8 cellular contexts compared by ENCODE assay signal in genomic region chr1:25267288-25268142, GRCh38. TPM values are rescaled to one million over a fixed set of nuclear protein-coding genes. Genes with fewer than 3 reads are reported as not detected.
A peak's percentile ranks its signal among the peaks of the same experiment; 100 is the strongest.
DNase-seq lines count a peak whose midpoint lies in the region; ATAC-seq and TF ChIP-seq lines count a peak whose summit lies in the region.
"Not testable (repeated sequence)": the region's sequence is repeated elsewhere in the genome, so short reads cannot be mapped to it uniquely, and the experiment has no call there.

No MANE protein-coding gene starts in this region.

- ATAC-seq in activated T-cell treated with anti-CD3 and anti-CD28 coated beads, Interleukin-2, amount 50 U/mL, for 72 hours (replicated peaks in 1 of 2) = peak; percentile 85 to 86
- peak; percentile 82 to 85 for ATAC-seq in naive thymus-derived CD8-positive, alpha-beta T cell

- not testable (repeated sequence) for TF ChIP-seq POLR2A in erythroblast (IDR thresholded peaks at IDR 0.05; ENCODE audit: low read length)

- peaks cover 15% of the 10 kb centered on the region for H3K4me1 Mint-ChIP-seq in activated T-cell treated with anti-CD3 and anti-CD28 coated beads, Interleukin-2, amount 50 U/mL, for 72 hours (ENCODE audit: low read depth)
- H3K4me1 Mint-ChIP-seq in naive thymus-derived CD8-positive, alpha-beta T cell = peaks cover 6 to 30% (median 17%) of the 10 kb centered on the region in 4 donors

- POLR2A ChIA-PET in naive thymus-derived CD8-positive, alpha-beta T cell (lab: Charles Lee) = interaction anchor here (1.2 to 2.1 kb wide), 2 partner anchors 19 to 35 kb away, joined by 7 to 18 read pairs; partner anchors contain the start of genes RSRP1 and SYF2

- H3K36me3 Mint-ChIP-seq in activated T-cell treated with anti-CD3 and anti-CD28 coated beads, Interleukin-2, amount 50 U/mL, for 72 hours (ENCODE audit: insufficient read depth in 2 of 2) = not testable (repeated sequence)
- H3K36me3 Mint-ChIP-seq in naive thymus-derived CD8-positive, alpha-beta T cell = peaks cover 0 to 16% (median 0%) of the 10 kb centered on the region in 3 donors

- H3K27me3 Mint-ChIP-seq in activated T-cell treated with anti-CD3 and anti-CD28 coated beads, Interleukin-2, amount 50 U/mL, for 72 hours (ENCODE audit: low read depth); naive thymus-derived CD8-positive, alpha-beta T cell: not testable (repeated sequence)

- DNase-seq in DMS79 treated with DMSO at 0.1 percent for 48 hours (lab: John Stamatoyannopoulos, UW) (peak; percentile 37), GOT3 (lab: John Stamatoyannopoulos, UW) (peak; percentile 24), KBM-7 (peak; percentile 85), RPMI8226 (peak; percentile 72), erythroblast (lab: John Stamatoyannopoulos, UW) (peak; percentile 89 to 91)
- peak; percentile 91 to 96 for DNase-seq in activated T-cell treated with anti-CD3 and anti-CD28 coated beads, Interleukin-2, amount 50 U/mL, for 72 hours
- DNase-seq in naive thymus-derived CD8-positive, alpha-beta T cell = peak; percentile 81 to 97 (median 91)
- DNase-seq in stimulated activated CD8-positive, alpha-beta memory T cell treated with anti-CD3 and anti-CD28 coated beads, Interleukin-7, amount 100 ng/mL, for 24 hours (ENCODE audit: low read depth) = peak; percentile 88

- peak overlapping the region; percentile 68 to 90 for H3K4me3 Mint-ChIP-seq in activated T-cell treated with anti-CD3 and anti-CD28 coated beads, Interleukin-2, amount 50 U/mL, for 72 hours
- H3K4me3 Mint-ChIP-seq in naive thymus-derived CD8-positive, alpha-beta T cell = peak overlapping the region; percentile 76 to 91 (median 86)

- peak overlapping the region; percentile 92 for H3K27ac Mint-ChIP-seq in activated T-cell treated with anti-CD3 and anti-CD28 coated beads, Interleukin-2, amount 50 U/mL, for 72 hours
- peak overlapping the region; percentile 83 to 97 (median 92) for H3K27ac Mint-ChIP-seq in naive thymus-derived CD8-positive, alpha-beta T cell

- not testable (repeated sequence) for H3K9me3 Mint-ChIP-seq in activated T-cell treated with anti-CD3 and anti-CD28 coated beads, Interleukin-2, amount 50 U/mL, for 72 hours; naive thymus-derived CD8-positive, alpha-beta T cell

- in situ Hi-C loops in KBM-7 (cut with MboI; ENCODE audit: low pct_unique_long_range_greater_than_20kb, low sequenced_read_pairs) = not testable (repeated sequence)

RNA-seq across cellular contexts. Expression of gene RHD, which starts 4.8 kb away (rescaled TPM):
- total RNA-seq in activated T-cell treated with anti-CD3 and anti-CD28 coated beads, Interleukin-2, amount 50 U/mL, for 72 hours = under 1 TPM in 1 of 2 donors, not detected in 1; 0.12 TPM
- total RNA-seq in naive thymus-derived CD8-positive, alpha-beta T cell = not detected
- polyA plus RNA-seq in naive thymus-derived CD8-positive, alpha-beta T cell = under 1 TPM in 2 of 3 donors, not detected in 1; 0.11 to 0.12 TPM

RNA-seq across cellular contexts. Expression of gene RSRP1, which starts 20.3 kb away (rescaled TPM):
- total RNA-seq in activated T-cell treated with anti-CD3 and anti-CD28 coated beads, Interleukin-2, amount 50 U/mL, for 72 hours = 100 to 1,000 TPM; 181 to 271 TPM
- 100 to 1,000 TPM; 401 TPM for total RNA-seq in naive thymus-derived CD8-positive, alpha-beta T cell
- 10 to 100 TPM; 29.8 to 40.5 (median 33.2) TPM for polyA plus RNA-seq in naive thymus-derived CD8-positive, alpha-beta T cell

RNA-seq across cellular contexts. Expression of gene SYF2, which starts 35.2 kb away (rescaled TPM):
- total RNA-seq in activated T-cell treated with anti-CD3 and anti-CD28 coated beads, Interleukin-2, amount 50 U/mL, for 72 hours = 10 to 100 TPM; 64.8 to 78.0 TPM
- 10 to 100 TPM; 78.7 to 87.6 TPM for total RNA-seq in naive thymus-derived CD8-positive, alpha-beta T cell
- polyA plus RNA-seq in naive thymus-derived CD8-positive, alpha-beta T cell = 10 to 100 TPM; 69.1 to 78.6 (median 75.2) TPM

Comparison
In these comparisons a context has a peak if more than half of its experiments do, and no peak if none do; other contexts are left out.
1. Peak in every context shown above with its lines: DNase-seq and ATAC-seq.
2. DNase-seq: peak in every context shown above with its lines; median percentile 94 in activated T-cell treated with anti-CD3 and anti-CD28 coated beads, Interleukin-2, amount 50 U/mL, for 72 hours; 91 in naive thymus-derived CD8-positive, alpha-beta T cell; 90 in erythroblast; 88 in stimulated activated CD8-positive, alpha-beta memory T cell treated with anti-CD3 and anti-CD28 coated beads, Interleukin-7, amount 100 ng/mL, for 24 hours; 85 in KBM-7; 72 in RPMI8226; 37 in DMS79 treated with DMSO at 0.1 percent for 48 hours; 24 in GOT3.